ENCODE assay signal across 8 cellular contexts in genomic region chr13:100674363-100674847, GRCh38. TPM values are rescaled to one million over a fixed set of nuclear protein-coding genes. Genes with fewer than 3 reads are reported as not detected.
DNase-seq lines count a peak whose midpoint lies in the region; ATAC-seq, FAIRE-seq and TF ChIP-seq lines count a peak whose summit lies in the region.

Gene TMTC4 (minus strand): TSS chr13:100674795. CDS start chr13:100670362, 4,433 bp downstream.

- TF ChIP-seq CTCF in bronchial epithelial cell (IDR thresholded peaks at IDR 0.05; ENCODE audit: insufficient read depth, low read length, severe bottlenecking) (no peak), thyroid gland (IDR thresholded peaks at IDR 0.05) (peak in 1 of 6 experiments; percentile 0)

- H2BK5ac ChIP-seq in mesenchymal stem cell (ENCODE audit: low read depth, low read length, poor library complexity, severe bottlenecking), result no peak within 1 kb of the TSS

- H4K91ac ChIP-seq in mesenchymal stem cell (ENCODE audit: low read length), result peak within 1 kb of the TSS; percentile 50

- H2AFZ ChIP-seq in mesenchymal stem cell (ENCODE audit: low read depth, low read length), result peak within 1 kb of the TSS; percentile 84

- H3K4ac ChIP-seq in mesenchymal stem cell (ENCODE audit: low read depth in 1 of 2, low read length in 2 of 2), result peak within 1 kb of the TSS in 1 of 2 experiments; percentile 86

- H3K4me1 ChIP-seq in mesenchymal stem cell (ENCODE audit: control insufficient read depth, insufficient read depth, low read depth, low read length) (peaks cover 15% of the 10 kb centered on the region), thyroid gland (peaks cover 7% of the 10 kb centered on the region in 2 donors)

- H2BK120ac ChIP-seq in mesenchymal stem cell (ENCODE audit: low read depth, low read length), result peak within 1 kb of the TSS; percentile 73

- no peak for FAIRE-seq in bronchial epithelial cell (lab: Jason Lieb, UNC)

- H2AK5ac ChIP-seq in mesenchymal stem cell (ENCODE audit: low read length, severe bottlenecking), result no peak within 1 kb of the TSS

- H3K9me3 ChIP-seq in mesenchymal stem cell (ENCODE audit: control insufficient read depth, low read length) (no peaks in the 10 kb centered on the region), thyroid gland (no peaks in the 10 kb centered on the region)

- peak within 1 kb of the TSS; percentile 93 for H3K9ac ChIP-seq in mesenchymal stem cell (ENCODE audit: low read length)

- H3K27me3 ChIP-seq in bronchial epithelial cell (ENCODE audit: control insufficient read depth, insufficient read depth, low read length) (no peaks in the 10 kb centered on the region), mesenchymal stem cell (ENCODE audit: control insufficient read depth in 1 of 2, insufficient read depth in 1 of 2, low read length in 2 of 2) (peaks cover 0 to 6% of the 10 kb centered on the region in 2 experiments), thyroid gland (no peaks in the 10 kb centered on the region)

- H2BK15ac ChIP-seq in mesenchymal stem cell (ENCODE audit: low read depth, poor library complexity, severe bottlenecking), result peak within 1 kb of the TSS; percentile 83

- H3K14ac ChIP-seq in mesenchymal stem cell (ENCODE audit: low read length in 2 of 2), result peak within 1 kb of the TSS; percentile 36 to 81

- ATAC-seq in HG02571 (IDR thresholded peaks at IDR 0.05; ENCODE audit: unreplicated experiment), result peak; percentile 38

- H3K23ac ChIP-seq in mesenchymal stem cell (ENCODE audit: low read length in 2 of 2), result no peak within 1 kb of the TSS

- peak; percentile 38 for DNase-seq in NCI-H1092 treated with DMSO at 0.1 percent for 48 hours (lab: John Stamatoyannopoulos, UW)
- DNase-seq in NCI-H1092 (lab: John Stamatoyannopoulos, UW), result no peak
- DNase-seq in NCI-H2171 treated with DMSO at 0.1 percent for 48 hours (lab: John Stamatoyannopoulos, UW), result peak; percentile 31
- DNase-seq in bronchial epithelial cell (ENCODE audit: low read depth), result no peak
- no peak for DNase-seq in mesenchymal stem cell
- DNase-seq in thyroid gland, result no peak
- DNase-seq in HCEC 1CT, result no peak

- H3K27ac ChIP-seq in mesenchymal stem cell (ENCODE audit: low read length, poor library complexity, severe bottlenecking), result peak within 1 kb of the TSS; percentile 73
- H3K27ac ChIP-seq in thyroid gland, result peak within 1 kb of the TSS; percentile 42 to 73 (median 61)

- peak within 1 kb of the TSS; percentile 97 for H4K8ac ChIP-seq in mesenchymal stem cell (ENCODE audit: low read length)

- peaks cover 6% of the 10 kb centered on the region for H3K36me3 ChIP-seq in bronchial epithelial cell (ENCODE audit: control insufficient read depth, insufficient read depth, low read length)
- H3K36me3 ChIP-seq in mesenchymal stem cell (ENCODE audit: control insufficient read depth in 1 of 2, insufficient read depth in 2 of 2, low read depth in 1 of 2, low read length in 2 of 2), result peaks cover 5 to 8% of the 10 kb centered on the region in 2 experiments
- H3K36me3 ChIP-seq in thyroid gland, result no peaks in the 10 kb centered on the region

- H2BK12ac ChIP-seq in mesenchymal stem cell (ENCODE audit: low read length in 2 of 2), result peak within 1 kb of the TSS; percentile 18 to 93

- no peak for TF ChIP-seq POLR2A in thyroid gland (IDR thresholded peaks at IDR 0.05)

- peak within 1 kb of the TSS; percentile 74 for H3K4me3 ChIP-seq in bronchial epithelial cell (ENCODE audit: low read depth, low read length)
- peak within 1 kb of the TSS; percentile 85 to 92 for H3K4me3 ChIP-seq in mesenchymal stem cell (ENCODE audit: insufficient read depth in 1 of 2, low read depth in 1 of 2, low read length in 2 of 2)
- H3K4me3 ChIP-seq in thyroid gland (replicated peaks in 1 of 3), result peak within 1 kb of the TSS; percentile 51 to 70 (median 67)

- WGBS in mesenchymal stem cell, result 1% methylated on average over 22 of the region's 72 CpGs
- no CpG with 5 or more reads among the region's 72 CpGs for WGBS in thyroid gland, 2 donors

- peak within 1 kb of the TSS; percentile 92 for H3K4me2 ChIP-seq in mesenchymal stem cell (ENCODE audit: low read length, poor library complexity, severe bottlenecking)

- peak within 1 kb of the TSS; percentile 83 to 91 for H3K18ac ChIP-seq in mesenchymal stem cell (ENCODE audit: low read depth in 1 of 2, low read length in 2 of 2)

- H3K79me1 ChIP-seq in mesenchymal stem cell (replicated peaks; ENCODE audit: low read length, poor library complexity, severe bottlenecking), result peaks cover 24% of the 10 kb centered on the region

- intact Hi-C loops in thyroid gland (cut with DNase I), result no loop called here

RNA-seq across cellular contexts. Expression of gene TMTC4, which starts in this region (rescaled TPM):
- 15.7 and 17.1 TPM in 2 replicates for total RNA-seq in bronchial epithelial cell
- 5.4 TPM for polyA plus RNA-seq in mesenchymal stem cell (2013, experiment 1 of 2)
- polyA plus RNA-seq in mesenchymal stem cell (2013, experiment 2 of 2), result 5.0 TPM
- 10 to 100 TPM; 15.1 to 21.3 (median 18.4) TPM for total RNA-seq in thyroid gland

Comparison
In these comparisons a context has a peak if more than half of its experiments do, and no peak if none do; other contexts are left out.
1. DNase-seq: peak in NCI-H1092 treated with DMSO at 0.1 percent for 48 hours (single experiment) and NCI-H2171 treated with DMSO at 0.1 percent for 48 hours (single experiment); none in NCI-H1092 (single experiment), bronchial epithelial cell (single experiment), mesenchymal stem cell (single experiment), thyroid gland (0 of 2) and HCEC 1CT (single experiment).
2. Peak in every context shown above with its lines, with median percentiles within 50 percentile points of each other: H3K4me3 ChIP-seq.